ENCODE assay signal across 32 cellular contexts in genomic region chr5:90598300-90598699, GRCh38. TPM values are rescaled to one million over a fixed set of nuclear protein-coding genes. Genes with fewer than 3 reads are reported as not detected.
DNase-seq lines count a peak whose midpoint lies in the region; ATAC-seq, FAIRE-seq and TF ChIP-seq lines count a peak whose summit lies in the region.
"Had no signal": no experiment of that assay in that cellular context is flagged by ENCODE, and none has a peak within 500 bp of the region (broad histone marks: within the 10 kb centered on the region; RNA-seq: fewer than 3 reads in every experiment).

No MANE protein-coding gene starts in this region.

- POLR2A ChIA-PET in CD4-positive, alpha-beta T cell (lab: Charles Lee): no interaction called here

- H3K4me3 Mint-ChIP-seq in stimulated activated memory B cell treated with anti-CD40 and anti-IgM and Interleukin-4, amounts not matched to agents 10 μg/mL and 1 μg/mL and 100 μg/mL, for 72 hours: no peak overlapping the region
- no peak overlapping the region for H3K4me3 Mint-ChIP-seq in CD4-positive, alpha-beta T cell
- H3K4me3 Mint-ChIP-seq: naive thymus-derived CD4-positive, alpha-beta T cell; stimulated activated naive B cell treated with anti-CD40 and anti-IgM and Interleukin-4, amounts not matched to agents 10 μg/mL and 1 μg/mL and 100 μg/mL, for 72 hours; T-helper 2 cell treated with Interferon-gamma antibody and Interleukin-4, amounts not matched to agents 5 μg/mL and 100 μg/mL, for 36 hours had no signal

- no peaks in the 10 kb centered on the region for H3K4me1 ChIP-seq in RWPE2 (ENCODE audit: insufficient read depth, poor library complexity, severe bottlenecking)
- H3K4me1 ChIP-seq: colonic mucosa, psoas muscle, upper lobe of left lung had no signal

- no peaks in the 10 kb centered on the region for H3K9me3 ChIP-seq in RWPE2 (ENCODE audit: severe bottlenecking)
- H3K9me3 ChIP-seq in CD4-positive, alpha-beta T cell (ENCODE audit: control insufficient read depth, low read length): no peaks in the 10 kb centered on the region
- H3K9me3 ChIP-seq: colonic mucosa, MG63, psoas muscle, upper lobe of left lung had no signal

- intact Hi-C loops in CD4-positive, alpha-beta T cell (cut with DNase I, micrococcal nuclease): no loop called here

- H3K27ac Mint-ChIP-seq in stimulated activated memory B cell treated with anti-CD40 and anti-IgM and Interleukin-4, amounts not matched to agents 10 μg/mL and 1 μg/mL and 100 μg/mL, for 72 hours: no peak overlapping the region
- no peak overlapping the region for H3K27ac Mint-ChIP-seq in CD4-positive, alpha-beta T cell
- H3K27ac Mint-ChIP-seq: activated naive CD4-positive, alpha-beta T cell treated with anti-CD3 and anti-CD28 coated beads, Interleukin-2, amount 50 U/mL, for 72 hours; naive thymus-derived CD4-positive, alpha-beta T cell; stimulated activated naive B cell treated with anti-CD40 and anti-IgM and Interleukin-4, amounts not matched to agents 10 μg/mL and 1 μg/mL and 100 μg/mL, for 72 hours; T-helper 2 cell treated with Interferon-gamma antibody and Interleukin-4, amounts not matched to agents 5 μg/mL and 100 μg/mL, for 36 hours had no signal

- no peaks in the 10 kb centered on the region for H3K27me3 ChIP-seq in RWPE2 (ENCODE audit: insufficient read depth, poor library complexity, severe bottlenecking)
- no peaks in the 10 kb centered on the region for H3K27me3 ChIP-seq in CD4-positive, alpha-beta T cell (ENCODE audit: control insufficient read depth, insufficient read depth, low read length)
- H3K27me3 ChIP-seq: colonic mucosa, upper lobe of left lung had no signal

- ATAC-seq in RWPE2 (ENCODE audit: low read depth): peak; percentile 41; the same call in 1 of the 3 replicates
- ATAC-seq in stimulated activated memory B cell treated with anti-CD40 and anti-IgM and Interleukin-4, amounts not matched to agents 10 μg/mL and 1 μg/mL and 100 μg/mL, for 72 hours: peak; percentile 45
- ATAC-seq in CD4-positive, alpha-beta T cell (ENCODE audit: poor library complexity): no peak
- ATAC-seq in GM21515 (IDR thresholded peaks at IDR 0.05; ENCODE audit: unreplicated experiment): no peak
- ATAC-seq: activated naive CD4-positive, alpha-beta T cell treated with anti-CD3 and anti-CD28 coated beads, Interleukin-2, amount 50 U/mL, for 72 hours; esophagus mucosa; GM12878; naive thymus-derived CD4-positive, alpha-beta T cell; psoas muscle; stimulated activated naive B cell treated with anti-CD40 and anti-IgM and Interleukin-4, amounts not matched to agents 10 μg/mL and 1 μg/mL and 100 μg/mL, for 72 hours had no signal

- H3K4me1 Mint-ChIP-seq in stimulated activated memory B cell treated with anti-CD40 and anti-IgM and Interleukin-4, amounts not matched to agents 10 μg/mL and 1 μg/mL and 100 μg/mL, for 72 hours: no peaks in the 10 kb centered on the region
- no peaks in the 10 kb centered on the region for H3K4me1 Mint-ChIP-seq in CD4-positive, alpha-beta T cell (ENCODE audit: low read depth)
- H3K4me1 Mint-ChIP-seq: naive thymus-derived CD4-positive, alpha-beta T cell; stimulated activated naive B cell treated with anti-CD40 and anti-IgM and Interleukin-4, amounts not matched to agents 10 μg/mL and 1 μg/mL and 100 μg/mL, for 72 hours had no signal

- H3K27ac ChIP-seq in RWPE2 (ENCODE audit: poor library complexity, severe bottlenecking): no peak overlapping the region
- H3K27ac ChIP-seq in CD4-positive, alpha-beta T cell (ENCODE audit: low read depth, low read length): no peak overlapping the region
- no peak overlapping the region for H3K27ac ChIP-seq in coronary artery
- H3K27ac ChIP-seq: C4-2B, colonic mucosa, HL-60, KMS-11, psoas muscle, upper lobe of left lung had no signal

- in situ Hi-C loops in G401 (cut with HindIII; ENCODE audit: low sequenced_read_pairs): no loop called here

- peak; percentile 5 for DNase-seq in G401 (ENCODE audit: low spot score)
- DNase-seq in RWPE2 (ENCODE audit: low spot score): no peak
- DNase-seq in frontal cortex (ENCODE audit: low spot score in 2 of 2): peak; percentile 14 to 16
- no peak for DNase-seq in CD4-positive, alpha-beta T cell
- DNase-seq in coronary artery (ENCODE audit: low spot score): no peak
- DNase-seq: activated CD4-positive, alpha-beta T cell treated with anti-CD3 and anti-CD28 coated beads for 4 hours; activated CD8-positive, alpha-beta memory T cell treated with anti-CD3 and anti-CD28 coated beads for 24 hours; activated T-cell treated with anti-CD3 and anti-CD28 coated beads for 4 hours; Calu3; colonic mucosa; EL; kidney; MG63; naive thymus-derived CD4-positive, alpha-beta T cell; NCI-H1105; NCI-H187 treated with DMSO at 0.1 percent for 48 hours; NCI-H526 treated with DMSO at 0.1 percent for 48 hours; psoas muscle; SIG-M5; stimulated activated CD4-positive, alpha-beta T cell treated with anti-CD3 and anti-CD28 coated beads, Interleukin-15, amount 100 ng/mL, for 24 hours; stimulated activated naive B cell treated with anti-CD40 and anti-IgM and Interleukin-4, amounts not matched to agents 10 μg/mL and 1 μg/mL and 100 μg/mL, for 72 hours; upper lobe of left lung had no signal

- H3K27me3 Mint-ChIP-seq in stimulated activated memory B cell treated with anti-CD40 and anti-IgM and Interleukin-4, amounts not matched to agents 10 μg/mL and 1 μg/mL and 100 μg/mL, for 72 hours: peaks cover 22% of the 10 kb centered on the region
- peaks cover 21% of the 10 kb centered on the region for H3K27me3 Mint-ChIP-seq in CD4-positive, alpha-beta T cell

- FAIRE-seq in frontal cortex (lab: Jason Lieb, UNC): no peak
- FAIRE-seq: GM12878, H54, kidney had no signal

- H3K36me3 Mint-ChIP-seq in stimulated activated memory B cell treated with anti-CD40 and anti-IgM and Interleukin-4, amounts not matched to agents 10 μg/mL and 1 μg/mL and 100 μg/mL, for 72 hours: no peaks in the 10 kb centered on the region
- no peaks in the 10 kb centered on the region for H3K36me3 Mint-ChIP-seq in CD4-positive, alpha-beta T cell (ENCODE audit: low read depth)
- H3K36me3 Mint-ChIP-seq: activated naive CD4-positive, alpha-beta T cell treated with anti-CD3 and anti-CD28 coated beads, Interleukin-2, amount 50 U/mL, for 72 hours; naive thymus-derived CD4-positive, alpha-beta T cell; stimulated activated naive B cell treated with anti-CD40 and anti-IgM and Interleukin-4, amounts not matched to agents 10 μg/mL and 1 μg/mL and 100 μg/mL, for 72 hours had no signal

- H3K36me3 ChIP-seq in RWPE2 (ENCODE audit: low read depth): no peaks in the 10 kb centered on the region
- H3K36me3 ChIP-seq: colonic mucosa, MG63, upper lobe of left lung had no signal

- H3K9me3 Mint-ChIP-seq in stimulated activated memory B cell treated with anti-CD40 and anti-IgM and Interleukin-4, amounts not matched to agents 10 μg/mL and 1 μg/mL and 100 μg/mL, for 72 hours: peaks cover 5% of the 10 kb centered on the region
- peaks cover 5% of the 10 kb centered on the region for H3K9me3 Mint-ChIP-seq in CD4-positive, alpha-beta T cell
- H3K9me3 Mint-ChIP-seq: activated naive CD4-positive, alpha-beta T cell treated with anti-CD3 and anti-CD28 coated beads, Interleukin-2, amount 50 U/mL, for 72 hours; T-helper 2 cell treated with Interferon-gamma antibody and Interleukin-4, amounts not matched to agents 5 μg/mL and 100 μg/mL, for 36 hours had no signal

- CTCF ChIA-PET in CD4-positive, alpha-beta T cell (lab: Charles Lee): interaction anchor here (0.6 kb wide), 1 partner anchor 1932 kb away, joined by 3 read pairs; no protein-coding TSS in a partner anchor

- no peak for TF ChIP-seq CTCF in RWPE2 (IDR thresholded peaks at IDR 0.05; ENCODE audit: poor library complexity, severe bottlenecking)
- TF ChIP-seq CTCF in CD4-positive, alpha-beta T cell (IDR thresholded peaks at IDR 0.05): no peak
- TF ChIP-seq CTCF in coronary artery (IDR thresholded peaks at IDR 0.05): no peak

- H3K4me3 ChIP-seq in RWPE2 (ENCODE audit: severe bottlenecking) (no peak overlapping the region), coronary artery (no peak overlapping the region)
- H3K4me3 ChIP-seq: colonic mucosa, GM12878, MG63, psoas muscle, upper lobe of left lung had no signal

RNA-seq across cellular contexts. Expression of gene ADGRV1, which starts 39.7 kb away (rescaled TPM):
- not detected in 2 replicates for total RNA-seq in G401 (2014; rRNA removed; shearing (Covaris generic))
- total RNA-seq in frontal cortex: 98.6 TPM
- total RNA-seq in CD4-positive, alpha-beta T cell: 1 to 10 TPM in 1 of 2 experiments, under 1 TPM in 1; 0.81 to 1.2 TPM

Comparison
In these comparisons a context has a peak if more than half of its experiments do, and no peak if none do; other contexts are left out.
1. DNase-seq: peak in G401 (single experiment) and frontal cortex (2 of 2); none in RWPE2 (single experiment), CD4-positive, alpha-beta T cell (0 of 10) and coronary artery (single experiment).
2. ATAC-seq: peak in RWPE2 (single experiment) and stimulated activated memory B cell treated with anti-CD40 and anti-IgM and Interleukin-4, amounts not matched to agents 10 μg/mL and 1 μg/mL and 100 μg/mL, for 72 hours (single experiment); none in CD4-positive, alpha-beta T cell (single experiment) and GM21515 (single experiment).
3. RNA of gene ADGRV1, which starts 39.7 kb away (total RNA-seq): 98.6 TPM in frontal cortex (single experiment); 0.81 to 1.2 TPM in CD4-positive, alpha-beta T cell and not detected in G401; every median in the first group is over 10 times any median in the second.